In genomic region chr6:97665410-97665809, GRCh38 we compare ENCODE assay signal across 1 cellular context.
TF ChIP-seq lines count a peak whose summit lies in the region.

No MANE protein-coding gene starts in this region.

TF ChIP-seq in H1, 55 proteins besides CTCF, POLR2A, EP300 and RAD21:
- TF ChIP-seq SIRT6 (IDR thresholded peaks at IDR 0.05; ENCODE audit: low read length) (no peak), EZH2 (IDR thresholded peaks at IDR 0.05; ENCODE audit: low read depth, low read length, severe bottlenecking) (no peak), KDM4A (IDR thresholded peaks at IDR 0.05; ENCODE audit: low read depth, low read length, severe bottlenecking) (no peak), RNF2 (IDR thresholded peaks at IDR 0.05; ENCODE audit: borderline replicate concordance, low read depth, low read length, missing control alignments, poor library complexity, severe bottlenecking) (no peak), GTF2F1 (IDR thresholded peaks at IDR 0.05; ENCODE audit: borderline replicate concordance, low read depth, low read length) (no peak), SAP30 (IDR thresholded peaks at IDR 0.05; ENCODE audit: insufficient read depth, insufficient replicate concordance, low read length) (no peak), HDAC2 (IDR thresholded peaks at IDR 0.05; ENCODE audit: borderline replicate concordance in 1 of 2, low read depth in 2 of 2, low read length in 2 of 2) (no peak), EGR1 (IDR thresholded peaks at IDR 0.05; ENCODE audit: borderline replicate concordance, low read depth, low read length) (no peak), CBX8 (IDR thresholded peaks at IDR 0.05; ENCODE audit: borderline replicate concordance, low read depth, low read length) (no peak), MAFK (IDR thresholded peaks at IDR 0.05; ENCODE audit: low read depth, low read length) (no peak), KDM1A (IDR thresholded peaks at IDR 0.05; ENCODE audit: borderline replicate concordance, low read length) (no peak)
